In genomic region chr22:44531487-44531886, GRCh38 we compare ENCODE assay signal across 20 cellular contexts.
"Had no signal": no experiment of that assay in that cellular context is flagged by ENCODE, and none has a peak within 500 bp of the region (broad histone marks: within the 10 kb centered on the region; RNA-seq: fewer than 3 reads in every experiment).

No MANE protein-coding gene starts in this region.

- H3K4me1 Mint-ChIP-seq: activated CD4-positive, alpha-beta memory T cell treated with anti-CD3 and anti-CD28 coated beads, Interleukin-2, amount 10 ng/mL, durations not matched to agents 7 days and 5 days; activated naive CD4-positive, alpha-beta T cell treated with anti-CD3 and anti-CD28 coated beads, Interleukin-2, amount 50 U/mL, for 24 hours; brain; memory B cell; natural killer cell had no signal

- H3K27ac Mint-ChIP-seq: activated CD4-positive, alpha-beta memory T cell treated with anti-CD3 and anti-CD28 coated beads, Interleukin-2, amount 10 ng/mL, durations not matched to agents 7 days and 5 days; activated naive CD4-positive, alpha-beta T cell treated with anti-CD3 and anti-CD28 coated beads, Interleukin-2, amount 50 U/mL, for 24 hours; activated T-cell treated with anti-CD3 and anti-CD28 coated beads, Interleukin-2, amount 50 U/mL, for 24 hours; brain; memory B cell; natural killer cell; T-helper 17 cell had no signal

- H3K27ac ChIP-seq: epithelial cell of prostate, left lung, neutrophil, tibial nerve, vagina, WERI-Rb-1 had no signal

- H3K4me2 ChIP-seq: smooth muscle cell had no signal

- H3K4me3 Mint-ChIP-seq: activated CD4-positive, alpha-beta memory T cell treated with anti-CD3 and anti-CD28 coated beads, Interleukin-2, amount 10 ng/mL, durations not matched to agents 7 days and 5 days; activated naive CD4-positive, alpha-beta T cell treated with anti-CD3 and anti-CD28 coated beads, Interleukin-2, amount 50 U/mL, for 24 hours; activated T-cell treated with anti-CD3 and anti-CD28 coated beads, Interleukin-2, amount 50 U/mL, for 24 hours; memory B cell; natural killer cell; T-helper 17 cell had no signal

- H3K4me3 ChIP-seq: left lung, smooth muscle cell, tibial nerve, vagina had no signal

- H3K4me1 ChIP-seq: left lung, tibial nerve, vagina had no signal

- DNase-seq: activated CD4-positive, alpha-beta memory T cell treated with anti-CD3 and anti-CD28 coated beads, Interleukin-2, amount 10 ng/mL, durations not matched to agents 7 days and 5 days; activated CD4-positive, alpha-beta T cell treated with anti-CD3 and anti-CD28 coated beads for 4 hours; activated T-cell treated with anti-CD3 and anti-CD28 coated beads, Interleukin-2, amount 50 U/mL, for 24 hours; dermis blood vessel endothelial cell; left lung; natural killer cell; stimulated activated CD4-positive, alpha-beta T cell treated with anti-CD3 and anti-CD28 coated beads, Interleukin-4, amount 100 ng/mL, for 4 hours; stimulated activated CD8-positive, alpha-beta memory T cell treated with anti-CD3 and anti-CD28 coated beads, Interleukin-4, amount 100 ng/mL, for 48 hours; stimulated activated naive CD4-positive, alpha-beta T cell treated with Interleukin-2 at 50 U/mL for 16 hours; substantia nigra; T-helper 17 cell; WERI-Rb-1 had no signal

- H3K27me3 ChIP-seq: neutrophil, tibial nerve, vagina had no signal

- H3K36me3 Mint-ChIP-seq: activated naive CD4-positive, alpha-beta T cell treated with anti-CD3 and anti-CD28 coated beads, Interleukin-2, amount 50 U/mL, for 24 hours; brain; natural killer cell had no signal

- H3K36me3 ChIP-seq: left lung, neutrophil, tibial nerve, vagina, WERI-Rb-1 had no signal

- H3K9me3 ChIP-seq: left lung, neutrophil, tibial nerve, vagina had no signal

- H3K9me3 Mint-ChIP-seq: activated naive CD4-positive, alpha-beta T cell treated with anti-CD3 and anti-CD28 coated beads, Interleukin-2, amount 50 U/mL, for 24 hours; memory B cell; natural killer cell had no signal
